Comparison of ENCODE assay signal across 17 cellular contexts in genomic region chr20:40815156-40816038, GRCh38.
DNase-seq lines count a peak whose midpoint lies in the region; ATAC-seq and TF ChIP-seq lines count a peak whose summit lies in the region.
"Had no signal": no experiment of that assay in that cellular context is flagged by ENCODE, and none has a peak within 500 bp of the region (broad histone marks: within the 10 kb centered on the region; RNA-seq: fewer than 3 reads in every experiment).

No MANE protein-coding gene starts in this region.

- H3K27me3 ChIP-seq in stomach = no peaks in the 10 kb centered on the region
- H3K27me3 ChIP-seq in gastrocnemius medialis = no peaks in the 10 kb centered on the region

- TF ChIP-seq POLR2A in stomach (IDR thresholded peaks at IDR 0.05) (no peak), gastrocnemius medialis (IDR thresholded peaks at IDR 0.05) (no peak)

- no peak for TF ChIP-seq EP300 in stomach (IDR thresholded peaks at IDR 0.05)

- H3K9me3 ChIP-seq in stomach (no peaks in the 10 kb centered on the region), gastrocnemius medialis (no peaks in the 10 kb centered on the region)
- H3K9me3 ChIP-seq: A549, Caco-2, HAP-1 had no signal

- H3K4me3 ChIP-seq in stomach = no peak overlapping the region
- H3K4me3 ChIP-seq in gastrocnemius medialis = no peak overlapping the region
- H3K4me3 ChIP-seq: A549, GM12878, HAP-1 had no signal

- intact Hi-C loops in stomach (cut with DNase I; ENCODE audit: low total_unique reads) = no loop called here
- intact Hi-C loops in gastrocnemius medialis (cut with DNase I; ENCODE audit: low total_unique reads) = no loop called here

- no peak for ATAC-seq in gastrocnemius medialis
- no peak for ATAC-seq in GM18907 (IDR thresholded peaks at IDR 0.05; ENCODE audit: unreplicated experiment)
- ATAC-seq: A549, GM12878 had no signal

- H3K4me1 ChIP-seq in stomach (no peaks in the 10 kb centered on the region), gastrocnemius medialis (no peaks in the 10 kb centered on the region)
- H3K4me1 ChIP-seq: A549, Caco-2, HAP-1 had no signal

- WGBS in stomach, 5 donors = 82 to 95% (median 88%) methylated on average over 7 to 9 of the region's 9 CpGs

- no peaks in the 10 kb centered on the region for H3K36me3 ChIP-seq in stomach
- H3K36me3 ChIP-seq in gastrocnemius medialis = no peaks in the 10 kb centered on the region
- H3K36me3 ChIP-seq: HAP-1 had no signal

- peak; percentile 24 for DNase-seq in activated CD8-positive, alpha-beta memory T cell treated with anti-CD3 and anti-CD28 coated beads for 24 hours
- no peak for DNase-seq in activated CD8-positive, alpha-beta memory T cell treated with anti-CD3 and anti-CD28 coated beads, Interleukin-2, amount 50 U/mL, for 48 hours
- DNase-seq in brain pericyte (ENCODE audit: low read depth, low spot score) = peak; percentile 44
- DNase-seq in islet precursor cell = peak; percentile 51
- DNase-seq in stomach = peak; percentile 15
- no peak for DNase-seq in gastrocnemius medialis
- DNase-seq in H4 (ENCODE audit: low spot score) = no peak
- DNase-seq: AML-193; Caco-2; CD4-positive, alpha-beta T cell; IMR-90 had no signal

- in situ Hi-C loops in gastrocnemius medialis (cut with MboI; ENCODE audit: low sequenced_read_pairs in 4 of 4) = no loop called here

- H3K27ac ChIP-seq in stomach (no peak overlapping the region), gastrocnemius medialis (no peak overlapping the region)
- H3K27ac ChIP-seq: 22Rv1, A549, C4-2B had no signal

- TF ChIP-seq CTCF in stomach (IDR thresholded peaks at IDR 0.05) (no peak), gastrocnemius medialis (IDR thresholded peaks at IDR 0.05 in 4 of 5, conservative IDR thresholded peaks at IDR 0.05 in 1 of 5) (no peak)

Comparison
In these comparisons a context has a peak if more than half of its experiments do, and no peak if none do; other contexts are left out.
1. DNase-seq: peak in activated CD8-positive, alpha-beta memory T cell treated with anti-CD3 and anti-CD28 coated beads for 24 hours (single experiment), brain pericyte (single experiment), islet precursor cell (single experiment) and stomach (single experiment); none in activated CD8-positive, alpha-beta memory T cell treated with anti-CD3 and anti-CD28 coated beads, Interleukin-2, amount 50 U/mL, for 48 hours (single experiment), gastrocnemius medialis (0 of 2) and H4 (single experiment).